16 cellular contexts compared by ENCODE assay signal in the genomic region with DNA sequence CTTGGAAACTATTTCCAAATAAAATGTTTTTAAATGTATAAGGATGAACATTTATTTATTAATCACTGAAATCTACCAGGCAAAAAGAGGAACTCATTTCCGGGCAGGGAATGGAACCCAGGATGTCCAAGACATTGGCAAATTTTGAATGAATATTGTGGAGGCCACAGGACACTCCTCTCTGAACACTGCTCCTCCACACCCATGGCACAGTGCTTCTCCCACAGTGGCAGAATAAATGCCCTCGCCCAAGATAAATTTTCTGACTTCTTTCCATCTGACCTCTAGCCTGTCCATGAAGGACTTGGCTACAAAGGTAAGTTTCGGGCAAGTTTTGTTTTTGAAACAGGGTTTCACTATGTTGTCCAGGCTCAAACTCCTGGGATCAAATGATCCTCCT. TPM values are rescaled to one million over a fixed set of nuclear protein-coding genes. Genes with fewer than 3 reads are reported as not detected.
DNase-seq lines count a peak whose midpoint lies in the region; ATAC-seq, FAIRE-seq and TF ChIP-seq lines count a peak whose summit lies in the region.
"Had no signal": no experiment of that assay in that cellular context is flagged by ENCODE, and none has a peak within 500 bp of the region (broad histone marks: within the 10 kb centered on the region; RNA-seq: fewer than 3 reads in every experiment).

No MANE protein-coding gene starts in this region.

- peaks cover 52 to 54% of the 10 kb centered on the region in 2 donors for H3K4me1 ChIP-seq in kidney (ENCODE audit: control insufficient read depth in 1 of 2, insufficient read depth in 1 of 2, low read depth in 1 of 2, low read length in 2 of 2)

- no peak overlapping the region for H3K4me3 Mint-ChIP-seq in activated CD8-positive, alpha-beta memory T cell treated with anti-CD3 and anti-CD28 coated beads, Interleukin-2, amount 10 ng/mL, durations not matched to agents 7 days and 5 days
- H3K4me3 Mint-ChIP-seq in T-helper 17 cell = no peak overlapping the region

- TF ChIP-seq CTCF in kidney (IDR thresholded peaks at IDR 0.05; ENCODE audit: borderline replicate concordance, extremely low read depth, insufficient read depth) = no peak

- intact Hi-C loops in kidney (cut with DNase I) = no loop called here

- H3K9me3 ChIP-seq in T-helper 17 cell (ENCODE audit: control insufficient read depth, low read length, poor library complexity, severe bottlenecking) (no peaks in the 10 kb centered on the region), kidney (ENCODE audit: control insufficient read depth in 1 of 2, low read length in 2 of 2) (no peaks in the 10 kb centered on the region)
- H3K9me3 ChIP-seq: gastroesophageal sphincter had no signal

- no peak overlapping the region for H3K9ac ChIP-seq in kidney (ENCODE audit: low read length in 2 of 2)

- peak; percentile 15 for DNase-seq in activated CD8-positive, alpha-beta memory T cell treated with anti-CD3 and anti-CD28 coated beads, Interleukin-2, amount 10 ng/mL, durations not matched to agents 7 days and 5 days
- no peak for DNase-seq in activated CD8-positive, alpha-beta memory T cell treated with anti-CD3 and anti-CD28 coated beads, Interleukin-2, amount 50 U/mL, for 4 hours
- no peak for DNase-seq in T-helper 17 cell
- no peak for DNase-seq in kidney
- no peak for DNase-seq in substantia nigra (lab: John Stamatoyannopoulos, UW)
- DNase-seq in NCI-H510A (lab: John Stamatoyannopoulos, UW) = no peak
- no peak for DNase-seq in activated gamma-delta T cell treated with Interleukin-2 at 50 U/mL for 16 hours
- no peak for DNase-seq in iPS-NIHi7 (ENCODE audit: extremely low spot score)
- DNase-seq: ACHN; GOT3; NCI-H1048; retina; stimulated activated CD4-positive, alpha-beta T cell treated with anti-CD3 and anti-CD28 coated beads, Interleukin-2, amount 100 ng/mL, for 48 hours had no signal

- H3K4me3 ChIP-seq in kidney (ENCODE audit: low read length in 2 of 2) = no peak overlapping the region
- H3K4me3 ChIP-seq: gastroesophageal sphincter had no signal

- H3K27me3 Mint-ChIP-seq in activated CD8-positive, alpha-beta memory T cell treated with anti-CD3 and anti-CD28 coated beads, Interleukin-2, amount 10 ng/mL, durations not matched to agents 7 days and 5 days = no peaks in the 10 kb centered on the region
- no peaks in the 10 kb centered on the region for H3K27me3 Mint-ChIP-seq in T-helper 17 cell

- no peak for FAIRE-seq in kidney (lab: Jason Lieb, UNC)
- FAIRE-seq: islet of Langerhans had no signal

- H3K9me3 Mint-ChIP-seq in activated CD8-positive, alpha-beta memory T cell treated with anti-CD3 and anti-CD28 coated beads, Interleukin-2, amount 10 ng/mL, durations not matched to agents 7 days and 5 days (ENCODE audit: low read depth) = no peaks in the 10 kb centered on the region

- peaks cover 5% of the 10 kb centered on the region for H3K36me3 Mint-ChIP-seq in activated CD8-positive, alpha-beta memory T cell treated with anti-CD3 and anti-CD28 coated beads, Interleukin-2, amount 10 ng/mL, durations not matched to agents 7 days and 5 days
- peaks cover 2% of the 10 kb centered on the region for H3K36me3 Mint-ChIP-seq in T-helper 17 cell (ENCODE audit: low read depth)

- H3K27ac ChIP-seq in kidney (ENCODE audit: low read depth in 2 of 2, low read length in 2 of 2) (peak overlapping the region; percentile 35 to 51), substantia nigra (ENCODE audit: low read depth, low read length, poor library complexity, severe bottlenecking) (peak overlapping the region; percentile 87)

- no peak for ATAC-seq in activated CD8-positive, alpha-beta memory T cell treated with anti-CD3 and anti-CD28 coated beads, Interleukin-2, amount 10 ng/mL, durations not matched to agents 7 days and 5 days
- no peak for ATAC-seq in T-helper 17 cell
- ATAC-seq: gastroesophageal sphincter, SK-N-SH treated with all-trans-retinoic acid at 6 μM for 48 hours had no signal

- H3K27ac Mint-ChIP-seq in activated CD8-positive, alpha-beta memory T cell treated with anti-CD3 and anti-CD28 coated beads, Interleukin-2, amount 10 ng/mL, durations not matched to agents 7 days and 5 days = no peak overlapping the region
- H3K27ac Mint-ChIP-seq in T-helper 17 cell = peak overlapping the region; percentile 93

- no peaks in the 10 kb centered on the region for H3K36me3 ChIP-seq in kidney (ENCODE audit: control insufficient read depth in 1 of 2, insufficient read depth in 2 of 2, low read length in 2 of 2)
- H3K36me3 ChIP-seq: gastroesophageal sphincter had no signal

- peaks cover 30% of the 10 kb centered on the region for H3K4me1 Mint-ChIP-seq in activated CD8-positive, alpha-beta memory T cell treated with anti-CD3 and anti-CD28 coated beads, Interleukin-2, amount 10 ng/mL, durations not matched to agents 7 days and 5 days
- peaks cover 49% of the 10 kb centered on the region for H3K4me1 Mint-ChIP-seq in T-helper 17 cell

- CTCF ChIA-PET in activated CD8-positive, alpha-beta memory T cell treated with anti-CD3 and anti-CD28 coated beads, Interleukin-2, amount 10 ng/mL, durations not matched to agents 7 days and 5 days (lab: Charles Lee) = no interaction called here

RNA-seq across cellular contexts. Expression of a gene that starts 39.0 kb away (rescaled TPM):
- total RNA-seq in activated CD8-positive, alpha-beta memory T cell treated with anti-CD3 and anti-CD28 coated beads, Interleukin-2, amount 10 ng/mL, durations not matched to agents 7 days and 5 days = 10 to 100 TPM; 20.2 to 21.4 TPM
- total RNA-seq in T-helper 17 cell (10 to 100 TPM; 36.9 to 42.9 TPM), kidney (153 TPM)
- 9.6 TPM for polyA plus RNA-seq in kidney (ENCODE audit: insufficient read depth, low read depth, low replicate concordance)
